In genomic region chrX:95911062-95911461, GRCh38 we compare ENCODE assay signal across 31 cellular contexts.
"Had no signal": no experiment of that assay in that cellular context is flagged by ENCODE, and none has a peak within 500 bp of the region (broad histone marks: within the 10 kb centered on the region; RNA-seq: fewer than 3 reads in every experiment).

No MANE protein-coding gene starts in this region.

- H3K79me2 ChIP-seq: parathyroid adenoma had no signal

- H2AFZ ChIP-seq: neural progenitor cell, parathyroid adenoma had no signal

- H3K36me3 ChIP-seq: neural progenitor cell, ovary, spleen, suprapubic skin, tibial artery, transverse colon, upper lobe of right lung, uterus had no signal

- H3K4me3 ChIP-seq: neural progenitor cell, ovary, psoas muscle, skin epidermis, smooth muscle cell, spleen, suprapubic skin, testis, tibial artery, transverse colon, upper lobe of right lung, uterus had no signal

- H3K9ac ChIP-seq: neural progenitor cell, parathyroid adenoma had no signal

- H3K9me3 Mint-ChIP-seq: nephron; neural progenitor cell; stimulated activated naive CD8-positive, alpha-beta T cell treated with anti-CD3 and anti-CD28 coated beads, Interleukin-15, amount 100 ng/mL, for 72 hours had no signal

- H3K36me3 Mint-ChIP-seq: natural killer cell; neural progenitor cell; stimulated activated memory B cell treated with anti-CD40 and anti-IgM and Interleukin-4, amounts not matched to agents 10 μg/mL and 1 μg/mL and 100 μg/mL, for 72 hours; type B pancreatic cell had no signal

- ATAC-seq: natural killer cell; psoas muscle; right cardiac atrium; sciatic nerve; stimulated activated memory B cell treated with anti-CD40 and anti-IgM and Interleukin-4, amounts not matched to agents 10 μg/mL and 1 μg/mL and 100 μg/mL, for 72 hours; stimulated activated naive CD8-positive, alpha-beta T cell treated with anti-CD3 and anti-CD28 coated beads, Interleukin-15, amount 100 ng/mL, for 72 hours; stimulated activated naive CD8-positive, alpha-beta T cell treated with anti-CD3 and anti-CD28 coated beads, Interleukin-15, Interleukin-2, amounts not matched to agents 100 U/mL and 50 U/mL, for 24 hours; upper lobe of right lung had no signal

- H3K27ac ChIP-seq: neural progenitor cell, ovary, parathyroid adenoma, psoas muscle, skin epidermis, spleen, suprapubic skin, testis, tibial artery, transverse colon, upper lobe of right lung, uterus had no signal

- H3K27me3 Mint-ChIP-seq: progenitor cell of endocrine pancreas; stimulated activated memory B cell treated with anti-CD40 and anti-IgM and Interleukin-4, amounts not matched to agents 10 μg/mL and 1 μg/mL and 100 μg/mL, for 72 hours; stimulated activated naive CD8-positive, alpha-beta T cell treated with anti-CD3 and anti-CD28 coated beads, Interleukin-15, amount 100 ng/mL, for 72 hours; type B pancreatic cell had no signal

- H3K4me1 Mint-ChIP-seq: natural killer cell; nephron; neural progenitor cell; stimulated activated memory B cell treated with anti-CD40 and anti-IgM and Interleukin-4, amounts not matched to agents 10 μg/mL and 1 μg/mL and 100 μg/mL, for 72 hours; stimulated activated naive CD8-positive, alpha-beta T cell treated with anti-CD3 and anti-CD28 coated beads, Interleukin-15, amount 100 ng/mL, for 72 hours had no signal

- DNase-seq: natural killer cell; occipital lobe; ovary; posterior cingulate gyrus; psoas muscle; right cardiac atrium; spleen; stimulated activated CD4-positive, alpha-beta T cell treated with anti-CD3 and anti-CD28 coated beads, Interleukin-12 subunit alpha, Interleukin-12 subunit beta, amount 100 ng/mL, for 4 hours; stimulated activated CD4-positive, alpha-beta T cell treated with anti-CD3 and anti-CD28 coated beads, Interleukin-1b, Interleukin-23, amount 100 ng/mL, for 48 hours; stimulated activated CD4-positive, alpha-beta T cell treated with anti-CD3 and anti-CD28 coated beads, Interleukin-4, amount 100 ng/mL, for 1 hour; stimulated activated CD4-positive, alpha-beta T cell treated with anti-CD3 and anti-CD28 coated beads, Interleukin-4, amount 100 ng/mL, for 4 hours; stimulated activated CD8-positive, alpha-beta memory T cell treated with anti-CD3 and anti-CD28 coated beads, Interleukin-4, amount 100 ng/mL, for 48 hours; stimulated activated naive CD4-positive, alpha-beta T cell; stimulated activated naive CD8-positive, alpha-beta T cell treated with anti-CD3 and anti-CD28 coated beads, Interleukin-15, amount 100 ng/mL, for 72 hours; stimulated activated naive CD8-positive, alpha-beta T cell treated with anti-CD3 and anti-CD28 coated beads, Interleukin-15, Interleukin-2, amounts not matched to agents 100 U/mL and 50 U/mL, for 24 hours; substantia nigra; testis; tibial artery; transverse colon; upper lobe of right lung; uterus had no signal

- H3K4me3 Mint-ChIP-seq: natural killer cell; nephron; neural progenitor cell; stimulated activated memory B cell treated with anti-CD40 and anti-IgM and Interleukin-4, amounts not matched to agents 10 μg/mL and 1 μg/mL and 100 μg/mL, for 72 hours; stimulated activated naive CD8-positive, alpha-beta T cell treated with anti-CD3 and anti-CD28 coated beads, Interleukin-15, amount 100 ng/mL, for 72 hours; type B pancreatic cell had no signal

- H3K4me2 ChIP-seq: neural progenitor cell, smooth muscle cell had no signal

- H3K27me3 ChIP-seq: neural progenitor cell, ovary, spleen, suprapubic skin, testis, tibial artery, transverse colon, upper lobe of right lung, uterus had no signal

- H3K9me3 ChIP-seq: ovary, psoas muscle, spleen, suprapubic skin, testis, tibial artery, transverse colon, upper lobe of right lung, uterus had no signal

- H3K27ac Mint-ChIP-seq: natural killer cell; nephron; neural progenitor cell; progenitor cell of endocrine pancreas; stimulated activated memory B cell treated with anti-CD40 and anti-IgM and Interleukin-4, amounts not matched to agents 10 μg/mL and 1 μg/mL and 100 μg/mL, for 72 hours; stimulated activated naive CD8-positive, alpha-beta T cell treated with anti-CD3 and anti-CD28 coated beads, Interleukin-15, amount 100 ng/mL, for 72 hours; type B pancreatic cell had no signal

- H3K4me1 ChIP-seq: neural progenitor cell, parathyroid adenoma, psoas muscle, spleen, suprapubic skin, testis, tibial artery, transverse colon, upper lobe of right lung, uterus had no signal
